ENCODE assay signal across 4 cellular contexts in the genomic region with DNA sequence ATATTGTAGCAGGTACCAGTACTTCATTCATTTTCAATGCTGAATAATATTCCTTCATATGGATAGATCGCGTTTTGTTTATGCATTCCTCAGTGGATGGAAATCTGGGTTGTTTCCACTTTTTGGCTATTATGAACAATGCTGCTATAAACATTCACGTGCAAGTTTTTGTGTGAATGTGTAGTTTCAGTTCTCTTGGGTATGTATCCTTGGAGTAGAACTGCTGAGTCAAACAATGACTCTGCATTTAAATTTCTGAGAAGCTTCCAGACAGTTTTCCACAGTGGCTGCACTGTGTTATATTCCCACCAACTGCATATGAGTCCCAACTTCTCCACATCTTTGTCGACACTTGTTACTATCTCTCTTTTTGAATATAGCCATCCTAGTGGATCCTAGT.
A peak's percentile ranks its signal among the peaks of the same experiment; 100 is the strongest.
TF ChIP-seq lines count a peak whose summit lies in the region.

No MANE protein-coding gene starts in this region.

TF ChIP-seq in A549, 52 proteins besides CTCF, POLR2A, EP300 and RAD21:
- TF ChIP-seq BHLHE40 (IDR thresholded peaks at IDR 0.05; ENCODE audit: low read depth, low read length) (no peak), MAFK (IDR thresholded peaks at IDR 0.05; ENCODE audit: partially characterized antibody) (peak; percentile 42)
TF ChIP-seq in A549: peak in this region for 1.

TF ChIP-seq in HEK293, 187 proteins besides CTCF, POLR2A, EP300 and RAD21:
- TF ChIP-seq, protein P1, sequence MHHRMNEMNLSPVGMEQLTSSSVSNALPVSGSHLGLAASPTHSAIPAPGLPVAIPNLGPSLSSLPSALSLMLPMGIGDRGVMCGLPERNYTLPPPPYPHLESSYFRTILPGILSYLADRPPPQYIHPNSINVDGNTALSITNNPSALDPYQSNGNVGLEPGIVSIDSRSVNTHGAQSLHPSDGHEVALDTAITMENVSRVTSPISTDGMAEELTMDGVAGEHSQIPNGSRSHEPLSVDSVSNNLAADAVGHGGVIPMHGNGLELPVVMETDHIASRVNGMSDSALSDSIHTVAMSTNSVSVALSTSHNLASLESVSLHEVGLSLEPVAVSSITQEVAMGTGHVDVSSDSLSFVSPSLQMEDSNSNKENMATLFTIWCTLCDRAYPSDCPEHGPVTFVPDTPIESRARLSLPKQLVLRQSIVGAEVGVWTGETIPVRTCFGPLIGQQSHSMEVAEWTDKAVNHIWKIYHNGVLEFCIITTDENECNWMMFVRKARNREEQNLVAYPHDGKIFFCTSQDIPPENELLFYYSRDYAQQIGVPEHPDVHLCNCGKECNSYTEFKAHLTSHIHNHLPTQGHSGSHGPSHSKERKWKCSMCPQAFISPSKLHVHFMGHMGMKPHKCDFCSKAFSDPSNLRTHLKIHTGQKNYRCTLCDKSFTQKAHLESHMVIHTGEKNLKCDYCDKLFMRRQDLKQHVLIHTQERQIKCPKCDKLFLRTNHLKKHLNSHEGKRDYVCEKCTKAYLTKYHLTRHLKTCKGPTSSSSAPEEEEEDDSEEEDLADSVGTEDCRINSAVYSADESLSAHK (tag by site-specific recombination; IDR thresholded peaks at IDR 0.05), result no peak
- TF ChIP-seq ZNF146 (tag by site-specific recombination; IDR thresholded peaks at IDR 0.05), result 0 out of 2 replicates have a peak, but pooled peaks have one; percentile 12
TF ChIP-seq in HEK293: peak in this region for 1.

TF ChIP-seq in GM12878, 131 proteins besides CTCF, POLR2A, EP300 and RAD21 (continues in another document):
- no peak for TF ChIP-seq HDAC2 (IDR thresholded peaks at IDR 0.05)
- TF ChIP-seq, protein P2, sequence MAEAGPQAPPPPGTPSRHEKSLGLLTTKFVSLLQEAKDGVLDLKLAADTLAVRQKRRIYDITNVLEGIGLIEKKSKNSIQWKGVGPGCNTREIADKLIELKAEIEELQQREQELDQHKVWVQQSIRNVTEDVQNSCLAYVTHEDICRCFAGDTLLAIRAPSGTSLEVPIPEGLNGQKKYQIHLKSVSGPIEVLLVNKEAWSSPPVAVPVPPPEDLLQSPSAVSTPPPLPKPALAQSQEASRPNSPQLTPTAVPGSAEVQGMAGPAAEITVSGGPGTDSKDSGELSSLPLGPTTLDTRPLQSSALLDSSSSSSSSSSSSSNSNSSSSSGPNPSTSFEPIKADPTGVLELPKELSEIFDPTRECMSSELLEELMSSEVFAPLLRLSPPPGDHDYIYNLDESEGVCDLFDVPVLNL (IDR thresholded peaks at IDR 0.05; ENCODE audit: low read depth, low read length), result no peak
- TF ChIP-seq ATF7 (IDR thresholded peaks at IDR 0.05; ENCODE audit: low read depth), result no peak
- TF ChIP-seq ZNF217 (IDR thresholded peaks at IDR 0.05), result no peak
- no peak for TF ChIP-seq ETV6 (conservative IDR thresholded peaks at IDR 0.05 in 1 of 2, IDR thresholded peaks at IDR 0.05 in 1 of 2; ENCODE audit: borderline replicate concordance in 1 of 2, low read depth in 1 of 2)
- TF ChIP-seq, protein P3, sequence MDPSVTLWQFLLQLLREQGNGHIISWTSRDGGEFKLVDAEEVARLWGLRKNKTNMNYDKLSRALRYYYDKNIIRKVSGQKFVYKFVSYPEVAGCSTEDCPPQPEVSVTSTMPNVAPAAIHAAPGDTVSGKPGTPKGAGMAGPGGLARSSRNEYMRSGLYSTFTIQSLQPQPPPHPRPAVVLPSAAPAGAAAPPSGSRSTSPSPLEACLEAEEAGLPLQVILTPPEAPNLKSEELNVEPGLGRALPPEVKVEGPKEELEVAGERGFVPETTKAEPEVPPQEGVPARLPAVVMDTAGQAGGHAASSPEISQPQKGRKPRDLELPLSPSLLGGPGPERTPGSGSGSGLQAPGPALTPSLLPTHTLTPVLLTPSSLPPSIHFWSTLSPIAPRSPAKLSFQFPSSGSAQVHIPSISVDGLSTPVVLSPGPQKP (IDR thresholded peaks at IDR 0.05; ENCODE audit: low read depth, low read length), result no peak
- TF ChIP-seq, protein P4, sequence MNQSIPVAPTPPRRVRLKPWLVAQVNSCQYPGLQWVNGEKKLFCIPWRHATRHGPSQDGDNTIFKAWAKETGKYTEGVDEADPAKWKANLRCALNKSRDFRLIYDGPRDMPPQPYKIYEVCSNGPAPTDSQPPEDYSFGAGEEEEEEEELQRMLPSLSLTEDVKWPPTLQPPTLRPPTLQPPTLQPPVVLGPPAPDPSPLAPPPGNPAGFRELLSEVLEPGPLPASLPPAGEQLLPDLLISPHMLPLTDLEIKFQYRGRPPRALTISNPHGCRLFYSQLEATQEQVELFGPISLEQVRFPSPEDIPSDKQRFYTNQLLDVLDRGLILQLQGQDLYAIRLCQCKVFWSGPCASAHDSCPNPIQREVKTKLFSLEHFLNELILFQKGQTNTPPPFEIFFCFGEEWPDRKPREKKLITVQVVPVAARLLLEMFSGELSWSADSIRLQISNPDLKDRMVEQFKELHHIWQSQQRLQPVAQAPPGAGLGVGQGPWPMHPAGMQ (IDR thresholded peaks at IDR 0.05; ENCODE audit: borderline replicate concordance), result no peak
- no peak for TF ChIP-seq BRCA1 (IDR thresholded peaks at IDR 0.05; ENCODE audit: low read depth, low read length)
- no peak for TF ChIP-seq RCOR1 (conservative IDR thresholded peaks at IDR 0.05; ENCODE audit: low read depth, low read length)
- TF ChIP-seq IRF4 (IDR thresholded peaks at IDR 0.05; ENCODE audit: low read depth, low read length), result peak; percentile 35; the same call in 1 of the 2 replicates
- peak; percentile 81; the same call in 1 of the 2 replicates for TF ChIP-seq BACH1 (IDR thresholded peaks at IDR 0.05; ENCODE audit: borderline replicate concordance)
- no peak for TF ChIP-seq SMAD1 (IDR thresholded peaks at IDR 0.05; ENCODE audit: low read depth, partially characterized antibody)
- no peak for TF ChIP-seq SREBF1 (IDR thresholded peaks at IDR 0.05; ENCODE audit: low read length)
- TF ChIP-seq IKZF2 (IDR thresholded peaks at IDR 0.05), result peak; percentile 37 to 64; a peak in 2 of 4 replicates
- TF ChIP-seq, protein P5, sequence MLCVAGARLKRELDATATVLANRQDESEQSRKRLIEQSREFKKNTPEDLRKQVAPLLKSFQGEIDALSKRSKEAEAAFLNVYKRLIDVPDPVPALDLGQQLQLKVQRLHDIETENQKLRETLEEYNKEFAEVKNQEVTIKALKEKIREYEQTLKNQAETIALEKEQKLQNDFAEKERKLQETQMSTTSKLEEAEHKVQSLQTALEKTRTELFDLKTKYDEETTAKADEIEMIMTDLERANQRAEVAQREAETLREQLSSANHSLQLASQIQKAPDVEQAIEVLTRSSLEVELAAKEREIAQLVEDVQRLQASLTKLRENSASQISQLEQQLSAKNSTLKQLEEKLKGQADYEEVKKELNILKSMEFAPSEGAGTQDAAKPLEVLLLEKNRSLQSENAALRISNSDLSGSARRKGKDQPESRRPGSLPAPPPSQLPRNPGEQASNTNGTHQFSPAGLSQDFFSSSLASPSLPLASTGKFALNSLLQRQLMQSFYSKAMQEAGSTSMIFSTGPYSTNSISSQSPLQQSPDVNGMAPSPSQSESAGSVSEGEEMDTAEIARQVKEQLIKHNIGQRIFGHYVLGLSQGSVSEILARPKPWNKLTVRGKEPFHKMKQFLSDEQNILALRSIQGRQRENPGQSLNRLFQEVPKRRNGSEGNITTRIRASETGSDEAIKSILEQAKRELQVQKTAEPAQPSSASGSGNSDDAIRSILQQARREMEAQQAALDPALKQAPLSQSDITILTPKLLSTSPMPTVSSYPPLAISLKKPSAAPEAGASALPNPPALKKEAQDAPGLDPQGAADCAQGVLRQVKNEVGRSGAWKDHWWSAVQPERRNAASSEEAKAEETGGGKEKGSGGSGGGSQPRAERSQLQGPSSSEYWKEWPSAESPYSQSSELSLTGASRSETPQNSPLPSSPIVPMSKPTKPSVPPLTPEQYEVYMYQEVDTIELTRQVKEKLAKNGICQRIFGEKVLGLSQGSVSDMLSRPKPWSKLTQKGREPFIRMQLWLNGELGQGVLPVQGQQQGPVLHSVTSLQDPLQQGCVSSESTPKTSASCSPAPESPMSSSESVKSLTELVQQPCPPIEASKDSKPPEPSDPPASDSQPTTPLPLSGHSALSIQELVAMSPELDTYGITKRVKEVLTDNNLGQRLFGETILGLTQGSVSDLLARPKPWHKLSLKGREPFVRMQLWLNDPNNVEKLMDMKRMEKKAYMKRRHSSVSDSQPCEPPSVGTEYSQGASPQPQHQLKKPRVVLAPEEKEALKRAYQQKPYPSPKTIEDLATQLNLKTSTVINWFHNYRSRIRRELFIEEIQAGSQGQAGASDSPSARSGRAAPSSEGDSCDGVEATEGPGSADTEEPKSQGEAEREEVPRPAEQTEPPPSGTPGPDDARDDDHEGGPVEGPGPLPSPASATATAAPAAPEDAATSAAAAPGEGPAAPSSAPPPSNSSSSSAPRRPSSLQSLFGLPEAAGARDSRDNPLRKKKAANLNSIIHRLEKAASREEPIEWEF (IDR thresholded peaks at IDR 0.05; ENCODE audit: insufficient replicate concordance, low read depth, low read length), result no peak
- TF ChIP-seq SMARCA5 (IDR thresholded peaks at IDR 0.05), result no peak
- no peak for TF ChIP-seq GABPA (IDR thresholded peaks at IDR 0.05; ENCODE audit: low read depth)

TF ChIP-seq in H1, 55 proteins besides CTCF, POLR2A, EP300 and RAD21:
- TF ChIP-seq MAFK (IDR thresholded peaks at IDR 0.05; ENCODE audit: low read depth, low read length), result no peak
- TF ChIP-seq KDM5A (IDR thresholded peaks at IDR 0.05; ENCODE audit: low read length), result no peak
- peak; percentile 66 for TF ChIP-seq BACH1 (IDR thresholded peaks at IDR 0.05; ENCODE audit: low read length)
